In genomic region chr5:139667730-139668063, GRCh38 we compare ENCODE assay signal across 1 cellular context.
TF ChIP-seq lines count a peak whose summit lies in the region.

No MANE protein-coding gene starts in this region.

TF ChIP-seq in SK-N-SH treated with all-trans-retinoic acid at 6 μM for 48 hours, 23 proteins besides CTCF, POLR2A, EP300 and RAD21 (continued from another document):
- no peak for TF ChIP-seq CREB5 (CRISPR knock-in tag; IDR thresholded peaks at IDR 0.05; ENCODE audit: low read depth)
TF ChIP-seq in SK-N-SH treated with all-trans-retinoic acid at 6 μM for 48 hours: peak in this region for 0.
